Comparison of ENCODE assay signal across 28 cellular contexts in the genomic region with DNA sequence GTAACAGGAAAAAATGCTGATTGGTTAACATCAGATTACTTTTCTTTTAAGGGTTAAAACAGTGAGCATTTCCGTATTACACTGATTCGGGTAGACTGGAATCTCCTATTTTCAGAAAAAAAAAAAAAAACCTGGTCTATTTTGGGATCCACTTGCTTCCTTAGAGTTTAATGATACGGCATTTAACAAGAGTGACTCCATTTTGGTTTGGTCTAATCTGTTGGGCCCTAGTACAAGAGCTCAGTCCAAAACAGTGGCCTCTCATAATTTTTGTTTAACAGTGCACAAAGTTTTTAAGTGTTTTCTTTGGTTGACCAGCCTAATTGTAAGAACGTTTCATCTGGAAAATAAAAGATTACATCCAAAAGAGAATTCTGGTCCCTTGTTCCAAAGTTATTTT.
"Had no signal": no experiment of that assay in that cellular context is flagged by ENCODE, and none has a peak within 500 bp of the region (broad histone marks: within the 10 kb centered on the region; RNA-seq: fewer than 3 reads in every experiment).

No MANE protein-coding gene starts in this region.

- H3K4me3 Mint-ChIP-seq: dendritic cell treated with granulocyte-macrophage colony-stimulating factor and Interleukin-4, amounts not matched to agents 40 ng/mL and 50 ng/mL, for 4 days; effector memory CD8-positive, alpha-beta T cell; endodermal cell; mesothelial cell of epicardium; naive B cell had no signal

- DNase-seq: colonic mucosa; cortex of kidney; effector CD8-positive, alpha-beta T cell; effector memory CD8-positive, alpha-beta T cell; endodermal cell; erythroblast; esophagus squamous epithelium; foreskin fibroblast; foreskin melanocyte; gastrocnemius medialis; glutamatergic neuron; head of caudate nucleus; heart right ventricle; hippocampal formation; left cardiac atrium; left lung; left ventricle myocardium superior; lower lobe of right lung; mesenchymal stem cell; mucosa of descending colon; naive B cell had no signal

- H3K27ac ChIP-seq: colonic mucosa, epithelial cell of prostate, esophagus squamous epithelium, heart right ventricle, left lung, lower lobe of right lung had no signal

- H3K4me3 ChIP-seq: colonic mucosa, esophagus squamous epithelium, gastrocnemius medialis, heart right ventricle, left lung, lower lobe of right lung, mucosa of descending colon had no signal

- H3K27me3 Mint-ChIP-seq: dendritic cell treated with granulocyte-macrophage colony-stimulating factor and Interleukin-4, amounts not matched to agents 40 ng/mL and 50 ng/mL, for 4 days; effector memory CD8-positive, alpha-beta T cell; naive B cell had no signal

- FAIRE-seq: endometrium, islet of Langerhans, keratinocyte had no signal

- H3K36me3 ChIP-seq: colonic mucosa had no signal

- ATAC-seq: effector memory CD8-positive, alpha-beta T cell; esophagus mucosa; gastrocnemius medialis; heart right ventricle; left cardiac atrium; left lung; left ventricle myocardium superior; lower lobe of right lung; mucosa of descending colon had no signal

- H3K4me1 ChIP-seq: colonic mucosa, esophagus squamous epithelium, left lung, lower lobe of right lung had no signal

- H3K27me3 ChIP-seq: colonic mucosa, esophagus squamous epithelium, gastrocnemius medialis, heart right ventricle, left lung had no signal

- H3K9me3 Mint-ChIP-seq: dendritic cell treated with granulocyte-macrophage colony-stimulating factor and Interleukin-4, amounts not matched to agents 40 ng/mL and 50 ng/mL, for 4 days; effector memory CD8-positive, alpha-beta T cell; endodermal cell; naive B cell had no signal

- H3K9me3 ChIP-seq: colonic mucosa, esophagus squamous epithelium, gastrocnemius medialis, heart right ventricle, left lung, lower lobe of right lung, mucosa of descending colon had no signal

- H3K27ac Mint-ChIP-seq: dendritic cell treated with granulocyte-macrophage colony-stimulating factor and Interleukin-4, amounts not matched to agents 40 ng/mL and 50 ng/mL, for 4 days; effector memory CD8-positive, alpha-beta T cell; endodermal cell; mesothelial cell of epicardium; naive B cell had no signal
